14 cellular contexts compared by ENCODE assay signal in genomic region chr4:102580463-102580842, GRCh38.
A peak's percentile ranks its signal among the peaks of the same experiment; 100 is the strongest.
DNase-seq lines count a peak whose midpoint lies in the region; ATAC-seq and TF ChIP-seq lines count a peak whose summit lies in the region.
"Had no signal": no experiment of that assay in that cellular context is flagged by ENCODE, and none has a peak within 500 bp of the region (broad histone marks: within the 10 kb centered on the region; RNA-seq: fewer than 3 reads in every experiment).

No MANE protein-coding gene starts in this region.

- no peaks in the 10 kb centered on the region for H3K27me3 ChIP-seq in CD4-positive, CD25-positive, alpha-beta regulatory T cell (ENCODE audit: control insufficient read depth, insufficient read depth, low read length)
- no peaks in the 10 kb centered on the region for H3K27me3 ChIP-seq in psoas muscle (ENCODE audit: insufficient read depth in 3 of 3, low read length in 2 of 3)
- H3K27me3 ChIP-seq: sigmoid colon had no signal

- TF ChIP-seq CTCF in GM12865 (IDR thresholded peaks at IDR 0.05; ENCODE audit: insufficient read depth, low read depth, low read length, missing control alignments) = no peak
- TF ChIP-seq CTCF in psoas muscle (IDR thresholded peaks at IDR 0.05) = no peak

- ATAC-seq in CD4-positive, CD25-positive, alpha-beta regulatory T cell (ENCODE audit: low read depth in 2 of 2) = no peak
- ATAC-seq in HG03432 (IDR thresholded peaks at IDR 0.05; ENCODE audit: unreplicated experiment) (peak; percentile 36), psoas muscle (no peak), GM19397 (IDR thresholded peaks at IDR 0.05; ENCODE audit: unreplicated experiment) (no peak)
- ATAC-seq: left colon had no signal

- H3K4me3 ChIP-seq in CD4-positive, CD25-positive, alpha-beta regulatory T cell (ENCODE audit: low read depth, low read length) = no peak overlapping the region
- H3K4me3 ChIP-seq in GM12865 (ENCODE audit: low read depth, low read length) (no peak overlapping the region), psoas muscle (no peak overlapping the region)
- H3K4me3 ChIP-seq: sigmoid colon had no signal

- no peaks in the 10 kb centered on the region for H3K27me3 Mint-ChIP-seq in CD4-positive, CD25-positive, alpha-beta regulatory T cell
- no peaks in the 10 kb centered on the region for H3K27me3 Mint-ChIP-seq in activated naive CD8-positive, alpha-beta T cell treated with anti-CD3 and anti-CD28 coated beads for 36 hours

- 85 to 90% (median 88%) methylated on average over 1 of the region's 1 CpG for WGBS in psoas muscle, 3 donors

- no peak overlapping the region for H3K27ac ChIP-seq in CD4-positive, CD25-positive, alpha-beta regulatory T cell (ENCODE audit: insufficient read depth, low read length, poor library complexity, severe bottlenecking)
- no peak overlapping the region for H3K27ac ChIP-seq in psoas muscle
- H3K27ac ChIP-seq: KMS-11, sigmoid colon had no signal

- peaks cover 16 to 26% (median 23%) of the 10 kb centered on the region in 4 donors for H3K4me1 Mint-ChIP-seq in CD4-positive, CD25-positive, alpha-beta regulatory T cell
- peaks cover 75% of the 10 kb centered on the region for H3K4me1 Mint-ChIP-seq in activated naive CD8-positive, alpha-beta T cell treated with anti-CD3 and anti-CD28 coated beads for 36 hours

- H3K4me3 Mint-ChIP-seq in CD4-positive, CD25-positive, alpha-beta regulatory T cell = no peak overlapping the region
- no peak overlapping the region for H3K4me3 Mint-ChIP-seq in activated naive CD8-positive, alpha-beta T cell treated with anti-CD3 and anti-CD28 coated beads for 36 hours

- peak in 1 of 3 donors; percentile 54 for DNase-seq in CD4-positive, CD25-positive, alpha-beta regulatory T cell
- peak; percentile 42 for DNase-seq in GM12865 (ENCODE audit: low read depth)
- no peak for DNase-seq in activated naive CD8-positive, alpha-beta T cell treated with anti-CD3 and anti-CD28 coated beads for 36 hours
- DNase-seq in hippocampal formation (lab: John Stamatoyannopoulos, UW) = no peak
- no peak for DNase-seq in psoas muscle
- no peak for DNase-seq in NCI-H1417 treated with DMSO at 0.1 percent for 48 hours (lab: John Stamatoyannopoulos, UW)
- DNase-seq: anterior cingulate cortex; left colon; NCI-H1105 treated with DMSO at 0.1 percent for 48 hours; sigmoid colon; stimulated activated CD4-positive, alpha-beta T cell treated with anti-CD3 and anti-CD28 coated beads, Interleukin-2, amount 100 ng/mL, for 48 hours had no signal

- H3K36me3 ChIP-seq in CD4-positive, CD25-positive, alpha-beta regulatory T cell (ENCODE audit: control insufficient read depth, insufficient read depth, low read length) = peaks cover 73% of the 10 kb centered on the region
- peaks cover 5 to 88% of the 10 kb centered on the region in 2 donors for H3K36me3 ChIP-seq in psoas muscle (ENCODE audit: insufficient read depth in 1 of 2, low read depth in 1 of 2)

- intact Hi-C loops in psoas muscle (cut with DNase I) = no loop called here

- H3K9me3 ChIP-seq in CD4-positive, CD25-positive, alpha-beta regulatory T cell (ENCODE audit: control insufficient read depth in 2 of 2, low read length in 2 of 2) = no peaks in the 10 kb centered on the region
- H3K9me3 ChIP-seq in psoas muscle = no peaks in the 10 kb centered on the region
- H3K9me3 ChIP-seq: sigmoid colon had no signal

- peaks cover 48% of the 10 kb centered on the region for H3K36me3 Mint-ChIP-seq in CD4-positive, CD25-positive, alpha-beta regulatory T cell
- H3K36me3 Mint-ChIP-seq in activated naive CD8-positive, alpha-beta T cell treated with anti-CD3 and anti-CD28 coated beads for 36 hours = peaks cover 76% of the 10 kb centered on the region

- peak overlapping the region; percentile 55 to 74 (median 65) for H3K27ac Mint-ChIP-seq in CD4-positive, CD25-positive, alpha-beta regulatory T cell
- peak overlapping the region; percentile 79 for H3K27ac Mint-ChIP-seq in activated naive CD8-positive, alpha-beta T cell treated with anti-CD3 and anti-CD28 coated beads for 36 hours

- peaks cover 4% of the 10 kb centered on the region for H3K4me1 ChIP-seq in CD4-positive, CD25-positive, alpha-beta regulatory T cell (ENCODE audit: control insufficient read depth, insufficient read depth, low read length, poor library complexity, severe bottlenecking)
- no peaks in the 10 kb centered on the region for H3K4me1 ChIP-seq in psoas muscle
- H3K4me1 ChIP-seq: sigmoid colon had no signal

- no peaks in the 10 kb centered on the region for H3K9me3 Mint-ChIP-seq in CD4-positive, CD25-positive, alpha-beta regulatory T cell
- no peaks in the 10 kb centered on the region for H3K9me3 Mint-ChIP-seq in activated naive CD8-positive, alpha-beta T cell treated with anti-CD3 and anti-CD28 coated beads for 36 hours
